Comparison of ENCODE assay signal across 19 cellular contexts in the genomic region with DNA sequence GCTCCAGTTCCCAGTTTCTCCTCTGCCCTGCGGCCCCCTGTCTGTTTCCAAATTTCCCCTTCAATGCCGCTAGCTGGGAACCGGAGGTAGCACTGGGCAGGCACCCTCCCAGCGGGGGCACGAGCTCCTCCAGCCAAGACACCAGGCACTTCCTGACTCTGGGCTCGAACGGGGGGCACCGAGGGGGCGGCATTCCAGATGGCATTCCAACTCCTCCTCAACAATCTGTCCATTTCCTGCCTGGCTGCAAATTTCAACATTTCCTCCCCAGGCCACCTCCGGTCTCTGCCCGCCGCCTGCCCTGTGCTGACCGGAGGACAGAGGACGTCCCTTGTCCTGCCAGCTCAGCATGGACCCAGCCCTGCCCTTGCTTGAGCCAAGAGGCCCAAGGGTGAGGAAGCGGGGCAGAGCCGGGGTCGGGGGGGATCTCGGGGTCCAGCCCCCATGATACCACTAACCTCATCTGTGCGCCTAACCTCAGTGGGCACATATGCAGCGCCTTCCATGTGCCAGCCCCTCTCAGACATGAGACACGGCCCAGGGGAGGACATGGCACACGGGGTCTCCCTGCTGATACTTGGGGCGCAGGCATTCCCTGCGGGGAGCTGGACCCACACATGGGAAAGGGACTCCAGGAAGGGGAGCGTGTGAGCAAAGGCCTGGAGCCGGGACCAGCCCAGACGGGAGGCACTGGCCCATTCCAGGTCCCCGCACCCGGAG. TPM values are rescaled to one million over a fixed set of nuclear protein-coding genes. Genes with fewer than 3 reads are reported as not detected.
A peak's percentile ranks its signal among the peaks of the same experiment; 100 is the strongest.
DNase-seq lines count a peak whose midpoint lies in the region; ATAC-seq and TF ChIP-seq lines count a peak whose summit lies in the region.
"Had no signal": no experiment of that assay in that cellular context is flagged by ENCODE, and none has a peak within 500 bp of the region (broad histone marks: within the 10 kb centered on the region; RNA-seq: fewer than 3 reads in every experiment).

No MANE protein-coding gene starts in this region.

- H3K23ac ChIP-seq in neuronal stem cell (ENCODE audit: low read depth, low read length, poor library complexity), result no peak overlapping the region

- no peak overlapping the region for H4K91ac ChIP-seq in neuronal stem cell (ENCODE audit: low read depth, low read length, poor library complexity)

- H3K4me3 ChIP-seq in AG10803 (ENCODE audit: low read length), result no peak overlapping the region
- no peak overlapping the region for H3K4me3 ChIP-seq in gastroesophageal sphincter
- no peak overlapping the region for H3K4me3 ChIP-seq in neuronal stem cell (ENCODE audit: low read length in 2 of 2)
- H3K4me3 ChIP-seq: left lung, vagina had no signal

- H2BK120ac ChIP-seq in neuronal stem cell (ENCODE audit: low read depth, low read length), result peak overlapping the region; percentile 95

- H3K18ac ChIP-seq in neuronal stem cell (ENCODE audit: low read length), result peak overlapping the region; percentile 96

- H2BK12ac ChIP-seq in neuronal stem cell (ENCODE audit: low read length), result peak overlapping the region; percentile 99

- peak overlapping the region; percentile 86 for H2AK5ac ChIP-seq in neuronal stem cell (ENCODE audit: low read depth, low read length)

- no peaks in the 10 kb centered on the region for H3K79me1 ChIP-seq in neuronal stem cell (ENCODE audit: low read depth, low read length)

- DNase-seq in AG10803 (ENCODE audit: low read depth) (peak; percentile 23), neuronal stem cell (ENCODE audit: low spot score) (no peak), hepatic stellate cell (ENCODE audit: low spot score) (no peak)
- DNase-seq in activated CD8-positive, alpha-beta memory T cell treated with anti-CD3 and anti-CD28 coated beads, Interleukin-2, amount 50 U/mL, for 4 hours, result no peak
- DNase-seq: activated naive CD4-positive, alpha-beta T cell treated with anti-CD3 and anti-CD28 coated beads for 36 hours; GDM1; HFFc6; NCI-H1105; NCI-H82; RPMI8226; stimulated activated naive CD8-positive, alpha-beta T cell treated with anti-CD3 and anti-CD28 coated beads, Interleukin-15, Interleukin-2, amounts not matched to agents 100 U/mL and 50 U/mL, for 24 hours; T-helper 17 cell had no signal

- H3K36me3 ChIP-seq in gastroesophageal sphincter (no peaks in the 10 kb centered on the region), neuronal stem cell (replicated peaks in 1 of 2; ENCODE audit: control insufficient read depth in 2 of 2, insufficient read depth in 2 of 2, low read length in 2 of 2) (no peaks in the 10 kb centered on the region)
- H3K36me3 ChIP-seq: left lung, vagina had no signal

- WGBS in gastroesophageal sphincter (ENCODE audit: low coverage in 1 of 2), 2 donors, result 59% methylated on average over 10 of the region's 29 CpGs; no CpG with 5 or more reads in 1 of the 2 donors
- WGBS in neuronal stem cell (ENCODE audit: extremely low coverage in 2 of 2, insufficient read length in 2 of 2, insufficient replicate concordance in 1 of 2), 2 donors, result no CpG with 5 or more reads among the region's 29 CpGs

- ATAC-seq in SK-N-SH treated with all-trans-retinoic acid at 6 μM for 48 hours (peak; percentile 24), gastroesophageal sphincter (peak; percentile 33), HG02678 (IDR thresholded peaks at IDR 0.05; ENCODE audit: unreplicated experiment) (no peak), HG02938 (IDR thresholded peaks at IDR 0.05; ENCODE audit: unreplicated experiment) (no peak)
- ATAC-seq: stimulated activated naive CD8-positive, alpha-beta T cell treated with anti-CD3 and anti-CD28 coated beads, Interleukin-15, Interleukin-2, amounts not matched to agents 100 U/mL and 50 U/mL, for 24 hours; T-helper 17 cell had no signal

- TF ChIP-seq CTCF in AG10803 (conservative IDR thresholded peaks at IDR 0.05; ENCODE audit: low read length) (no peak), gastroesophageal sphincter (IDR thresholded peaks at IDR 0.05) (no peak)

- H3K4me1 ChIP-seq in gastroesophageal sphincter, result peaks cover 0 to 35% (median 12%) of the 10 kb centered on the region in 3 donors
- H3K4me1 ChIP-seq in neuronal stem cell (ENCODE audit: control insufficient read depth in 2 of 2, insufficient read depth in 1 of 2, low read depth in 1 of 2, low read length in 2 of 2), result peaks cover 7 to 16% of the 10 kb centered on the region in 2 donors

- peak overlapping the region; percentile 92 for H4K8ac ChIP-seq in neuronal stem cell (ENCODE audit: low read depth, low read length)

- no peak overlapping the region for H3K4me2 ChIP-seq in neuronal stem cell (ENCODE audit: insufficient read depth, low read length, poor library complexity, severe bottlenecking)

- peak overlapping the region; percentile 94 for H2BK5ac ChIP-seq in neuronal stem cell (ENCODE audit: low read length)

- H2AFZ ChIP-seq in neuronal stem cell (ENCODE audit: low read length), result no peak overlapping the region

- H2BK15ac ChIP-seq in neuronal stem cell (ENCODE audit: low read length), result peak overlapping the region; percentile 100

- peak overlapping the region; percentile 90 for H3K4ac ChIP-seq in neuronal stem cell (ENCODE audit: low read length)

- H3K14ac ChIP-seq in neuronal stem cell (ENCODE audit: low read length), result peak overlapping the region; percentile 97

- no peak overlapping the region for H3K9ac ChIP-seq in neuronal stem cell (ENCODE audit: low read depth, low read length, poor library complexity)

- no peak for TF ChIP-seq EP300 in gastroesophageal sphincter (IDR thresholded peaks at IDR 0.05)

- H3K27me3 ChIP-seq in gastroesophageal sphincter, result no peaks in the 10 kb centered on the region
- H3K27me3 ChIP-seq in neuronal stem cell (ENCODE audit: control insufficient read depth in 3 of 3, insufficient read depth in 3 of 3, low read depth in 1 of 3, low read length in 3 of 3), result peaks cover 0 to 4% (median 0%) of the 10 kb centered on the region in 3 experiments
- H3K27me3 ChIP-seq: vagina had no signal

- H3K9me3 ChIP-seq in gastroesophageal sphincter (no peaks in the 10 kb centered on the region), neuronal stem cell (replicated peaks in 1 of 2; ENCODE audit: control insufficient read depth in 2 of 2, insufficient read depth in 1 of 2, low read depth in 1 of 2, low read length in 2 of 2) (peaks cover 0 to 5% of the 10 kb centered on the region in 2 donors)
- H3K9me3 ChIP-seq: left lung, vagina had no signal

- TF ChIP-seq POLR2A in gastroesophageal sphincter (IDR thresholded peaks at IDR 0.05), result no peak

- H3K27ac ChIP-seq in gastroesophageal sphincter, result peak overlapping the region in 3 of 4 donors; percentile 7 to 44 (median 26)
- no peak overlapping the region for H3K27ac ChIP-seq in neuronal stem cell (replicated peaks; ENCODE audit: low read length)
- H3K27ac ChIP-seq: left lung, vagina had no signal

TF ChIP-seq in SK-N-SH treated with all-trans-retinoic acid at 6 μM for 48 hours, 23 proteins besides CTCF, POLR2A, EP300 and RAD21 (continues in another document):
- TF ChIP-seq, protein P1, sequence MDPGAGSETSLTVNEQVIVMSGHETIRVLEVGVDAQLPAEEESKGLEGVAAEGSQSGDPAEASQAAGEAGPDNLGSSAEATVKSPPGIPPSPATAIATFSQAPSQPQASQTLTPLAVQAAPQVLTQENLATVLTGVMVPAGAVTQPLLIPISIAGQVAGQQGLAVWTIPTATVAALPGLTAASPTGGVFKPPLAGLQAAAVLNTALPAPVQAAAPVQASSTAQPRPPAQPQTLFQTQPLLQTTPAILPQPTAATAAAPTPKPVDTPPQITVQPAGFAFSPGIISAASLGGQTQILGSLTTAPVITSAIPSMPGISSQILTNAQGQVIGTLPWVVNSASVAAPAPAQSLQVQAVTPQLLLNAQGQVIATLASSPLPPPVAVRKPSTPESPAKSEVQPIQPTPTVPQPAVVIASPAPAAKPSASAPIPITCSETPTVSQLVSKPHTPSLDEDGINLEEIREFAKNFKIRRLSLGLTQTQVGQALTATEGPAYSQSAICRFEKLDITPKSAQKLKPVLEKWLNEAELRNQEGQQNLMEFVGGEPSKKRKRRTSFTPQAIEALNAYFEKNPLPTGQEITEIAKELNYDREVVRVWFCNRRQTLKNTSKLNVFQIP (CRISPR knock-in tag; IDR thresholded peaks at IDR 0.05; ENCODE audit: borderline replicate concordance, low read depth), result no peak
- TF ChIP-seq ZC3H10 (CRISPR knock-in tag; IDR thresholded peaks at IDR 0.05) (no peak), ZFP3 (CRISPR knock-in tag; IDR thresholded peaks at IDR 0.05) (no peak), ISL1 (CRISPR knock-in tag; IDR thresholded peaks at IDR 0.05) (no peak)
- TF ChIP-seq, protein P2, sequence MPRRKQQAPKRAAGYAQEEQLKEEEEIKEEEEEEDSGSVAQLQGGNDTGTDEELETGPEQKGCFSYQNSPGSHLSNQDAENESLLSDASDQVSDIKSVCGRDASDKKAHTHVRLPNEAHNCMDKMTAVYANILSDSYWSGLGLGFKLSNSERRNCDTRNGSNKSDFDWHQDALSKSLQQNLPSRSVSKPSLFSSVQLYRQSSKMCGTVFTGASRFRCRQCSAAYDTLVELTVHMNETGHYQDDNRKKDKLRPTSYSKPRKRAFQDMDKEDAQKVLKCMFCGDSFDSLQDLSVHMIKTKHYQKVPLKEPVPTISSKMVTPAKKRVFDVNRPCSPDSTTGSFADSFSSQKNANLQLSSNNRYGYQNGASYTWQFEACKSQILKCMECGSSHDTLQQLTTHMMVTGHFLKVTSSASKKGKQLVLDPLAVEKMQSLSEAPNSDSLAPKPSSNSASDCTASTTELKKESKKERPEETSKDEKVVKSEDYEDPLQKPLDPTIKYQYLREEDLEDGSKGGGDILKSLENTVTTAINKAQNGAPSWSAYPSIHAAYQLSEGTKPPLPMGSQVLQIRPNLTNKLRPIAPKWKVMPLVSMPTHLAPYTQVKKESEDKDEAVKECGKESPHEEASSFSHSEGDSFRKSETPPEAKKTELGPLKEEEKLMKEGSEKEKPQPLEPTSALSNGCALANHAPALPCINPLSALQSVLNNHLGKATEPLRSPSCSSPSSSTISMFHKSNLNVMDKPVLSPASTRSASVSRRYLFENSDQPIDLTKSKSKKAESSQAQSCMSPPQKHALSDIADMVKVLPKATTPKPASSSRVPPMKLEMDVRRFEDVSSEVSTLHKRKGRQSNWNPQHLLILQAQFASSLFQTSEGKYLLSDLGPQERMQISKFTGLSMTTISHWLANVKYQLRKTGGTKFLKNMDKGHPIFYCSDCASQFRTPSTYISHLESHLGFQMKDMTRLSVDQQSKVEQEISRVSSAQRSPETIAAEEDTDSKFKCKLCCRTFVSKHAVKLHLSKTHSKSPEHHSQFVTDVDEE (CRISPR knock-in tag; IDR thresholded peaks at IDR 0.05), result no peak

RNA-seq across cellular contexts. Expression of a gene that starts 58.0 kb away (rescaled TPM):
- 100 to 1,000 TPM in 2 of 4 donors, 10 to 100 TPM in 2; 66.0 to 162 (median 120) TPM for total RNA-seq in gastroesophageal sphincter
- polyA plus RNA-seq in neuronal stem cell (2013, experiment 1 of 2), result 6.2 TPM
- polyA plus RNA-seq in neuronal stem cell (2013, experiment 2 of 2), result 5.7 TPM
- polyA plus RNA-seq: IgD-negative memory B cell had no signal

Comparison
In these comparisons a context has a peak if more than half of its experiments do, and no peak if none do; other contexts are left out.
1. ATAC-seq: peak in SK-N-SH treated with all-trans-retinoic acid at 6 μM for 48 hours (single experiment) and gastroesophageal sphincter (single experiment); none in HG02678 (single experiment) and HG02938 (single experiment).